In genomic region chr10:62018141-62018911, GRCh38 we compare ENCODE assay signal across 10 cellular contexts.
DNase-seq lines count a peak whose midpoint lies in the region; ATAC-seq and TF ChIP-seq lines count a peak whose summit lies in the region.
"Had no signal": no experiment of that assay in that cellular context is flagged by ENCODE, and none has a peak within 500 bp of the region (broad histone marks: within the 10 kb centered on the region; RNA-seq: fewer than 3 reads in every experiment).

No MANE protein-coding gene starts in this region.

- H3K27ac ChIP-seq in neural cell (ENCODE audit: low read length): no peak overlapping the region

- H3K9me2 ChIP-seq in neural cell (ENCODE audit: insufficient read depth, low read length): no peaks in the 10 kb centered on the region

- H3K9ac ChIP-seq in adipocyte (ENCODE audit: low read length): peak overlapping the region; percentile 72
- H3K9ac ChIP-seq in neural cell (ENCODE audit: low read length): no peak overlapping the region

- H3F3A ChIP-seq in neural cell (ENCODE audit: insufficient read depth, low read length, poor library complexity, severe bottlenecking): no peaks in the 10 kb centered on the region

- H3K9me3 ChIP-seq in adipocyte (ENCODE audit: control insufficient read depth, low read length) (peaks cover 2% of the 10 kb centered on the region), neural cell (ENCODE audit: low read length) (no peaks in the 10 kb centered on the region)

- H3K79me2 ChIP-seq in neural cell (replicated peaks; ENCODE audit: insufficient read depth, low read length): no peaks in the 10 kb centered on the region

- peak; percentile 76 for TF ChIP-seq EP300 in neural cell (conservative IDR thresholded peaks at IDR 0.05; ENCODE audit: poor library complexity, severe bottlenecking)

- H3K4me3 ChIP-seq in adipocyte (ENCODE audit: low read length) (peak overlapping the region; percentile 14), neural cell (ENCODE audit: low read length) (no peak overlapping the region)

- H2AFZ ChIP-seq in neural cell (ENCODE audit: low read depth, low read length): no peak overlapping the region

- TF ChIP-seq RAD21 in neural cell (conservative IDR thresholded peaks at IDR 0.05): no peak

- peaks cover 69% of the 10 kb centered on the region for H3K4me1 ChIP-seq in adipocyte (ENCODE audit: control insufficient read depth, insufficient read depth, low read length)

- H3K4me2 ChIP-seq in neural cell (ENCODE audit: low read length): no peak overlapping the region

- H4K20me1 ChIP-seq in neural cell (ENCODE audit: insufficient read depth): no peaks in the 10 kb centered on the region

- DNase-seq in EH (ENCODE audit: low read depth) (peak; percentile 44), adipocyte (ENCODE audit: low read depth) (no peak), NCI-H510A treated with DMSO at 0.1 percent for 48 hours (lab: John Stamatoyannopoulos, UW) (no peak)
- no peak for DNase-seq in central memory CD4-positive, alpha-beta T cell
- DNase-seq: DND-41 had no signal

- TF ChIP-seq CTCF in neural cell (IDR thresholded peaks at IDR 0.05; ENCODE audit: poor library complexity, severe bottlenecking): no peak

- no peaks in the 10 kb centered on the region for H3K36me3 ChIP-seq in adipocyte (ENCODE audit: control insufficient read depth, insufficient read depth, low read length, severe bottlenecking)
- H3K36me3 ChIP-seq in neural cell (ENCODE audit: insufficient read depth, low read length): no peaks in the 10 kb centered on the region

- H3K27me3 ChIP-seq in adipocyte (replicated peaks; ENCODE audit: control insufficient read depth, insufficient read depth, low read length) (no peaks in the 10 kb centered on the region), neural cell (ENCODE audit: insufficient read depth, low read depth, low read length) (no peaks in the 10 kb centered on the region)

- ATAC-seq in HG03095 (IDR thresholded peaks at IDR 0.05; ENCODE audit: unreplicated experiment) (peak; percentile 36), HG03469 (IDR thresholded peaks at IDR 0.05; ENCODE audit: unreplicated experiment) (no peak), GM19452 (IDR thresholded peaks at IDR 0.05; ENCODE audit: unreplicated experiment) (no peak)
- ATAC-seq: natural killer cell treated with Interleukin-12 subunit alpha and Interleukin-12 subunit beta and Interleukin-15 and Interleukin-18, amount 100 ng/mL, for 72 hours had no signal

TF ChIP-seq in neural cell, 6 proteins besides CTCF, POLR2A, EP300 and RAD21:
- no peak for TF ChIP-seq EZH2 (IDR thresholded peaks at IDR 0.05; ENCODE audit: borderline replicate concordance, insufficient read depth, low read length, poor library complexity, severe bottlenecking)
- TF ChIP-seq TAF1 (IDR thresholded peaks at IDR 0.05; ENCODE audit: low read depth): no peak
- peak; percentile 39 for TF ChIP-seq POLR2AphosphoS5 (IDR thresholded peaks at IDR 0.05)
- no peak for TF ChIP-seq MXI1 (conservative IDR thresholded peaks at IDR 0.05; ENCODE audit: poor library complexity, severe bottlenecking)
- TF ChIP-seq REST (IDR thresholded peaks at IDR 0.05; ENCODE audit: borderline replicate concordance): no peak
